ENCODE assay signal across 1 cellular context in the genomic region with DNA sequence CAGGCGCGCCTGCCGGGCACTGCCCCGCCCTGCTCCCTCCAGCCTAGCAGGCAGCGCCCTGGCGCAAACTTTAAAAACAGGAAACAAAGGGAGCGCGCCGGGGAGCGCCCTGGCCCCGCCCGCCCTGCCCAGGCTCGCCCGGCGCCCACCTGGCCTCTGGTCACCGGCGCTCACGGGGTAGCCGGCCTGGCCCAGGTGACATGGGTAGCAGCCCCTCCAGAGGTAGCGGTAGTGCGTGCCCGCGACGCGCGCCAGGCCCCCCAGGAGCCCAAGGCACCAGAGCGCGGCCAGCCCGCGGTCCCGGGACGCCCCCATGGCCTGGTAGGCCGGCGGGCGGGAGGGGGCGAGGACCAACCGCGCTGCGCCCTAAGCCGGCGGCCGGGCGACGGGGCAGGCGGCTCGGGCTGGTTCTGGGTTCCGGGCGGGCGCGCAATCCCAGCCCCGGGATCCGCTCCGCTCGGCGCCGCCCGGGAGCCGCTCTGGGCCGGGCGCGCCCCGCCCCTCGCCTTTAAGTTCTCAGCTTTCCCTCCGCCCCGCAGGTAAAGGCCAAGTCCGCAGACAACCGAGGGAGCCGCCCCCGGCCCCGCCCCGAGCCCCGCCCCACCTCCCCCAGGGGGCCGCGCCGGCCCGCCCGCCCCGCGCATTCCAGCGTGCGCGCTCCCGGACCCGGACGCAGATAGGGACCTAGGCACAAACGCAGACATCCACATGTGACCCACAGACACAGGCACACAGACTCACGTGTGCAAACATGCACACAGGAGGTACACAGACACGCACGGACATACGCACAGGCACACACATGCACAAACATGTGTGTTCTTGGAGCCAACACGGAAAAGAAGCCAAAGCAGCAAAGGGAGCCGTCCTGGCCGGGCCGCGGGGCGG.
TF ChIP-seq lines count a peak whose summit lies in the region.

No MANE protein-coding gene starts in this region.

TF ChIP-seq in HEK293, 187 proteins besides CTCF, POLR2A, EP300 and RAD21 (continued from another document):
- TF ChIP-seq PATZ1 (tag by site-specific recombination; IDR thresholded peaks at IDR 0.05) = peak; percentile 35; the same call in 1 of the 2 replicates
- TF ChIP-seq ZBTB7A (tag by site-specific recombination; IDR thresholded peaks at IDR 0.05; ENCODE audit: low read depth) = no peak
- no peak for TF ChIP-seq ZNF302 (tag by site-specific recombination; IDR thresholded peaks at IDR 0.05; ENCODE audit: low read depth)
- no peak for TF ChIP-seq ZNF221 (tag by site-specific recombination; IDR thresholded peaks at IDR 0.05; ENCODE audit: borderline replicate concordance)
- no peak for TF ChIP-seq ZNF398 (tag by site-specific recombination; IDR thresholded peaks at IDR 0.05)
- peak; percentile 48 for TF ChIP-seq IKZF3 (tag by site-specific recombination; IDR thresholded peaks at IDR 0.05)
- TF ChIP-seq ZNF223 (tag by site-specific recombination; IDR thresholded peaks at IDR 0.05) = no peak
- TF ChIP-seq, protein P1, sequence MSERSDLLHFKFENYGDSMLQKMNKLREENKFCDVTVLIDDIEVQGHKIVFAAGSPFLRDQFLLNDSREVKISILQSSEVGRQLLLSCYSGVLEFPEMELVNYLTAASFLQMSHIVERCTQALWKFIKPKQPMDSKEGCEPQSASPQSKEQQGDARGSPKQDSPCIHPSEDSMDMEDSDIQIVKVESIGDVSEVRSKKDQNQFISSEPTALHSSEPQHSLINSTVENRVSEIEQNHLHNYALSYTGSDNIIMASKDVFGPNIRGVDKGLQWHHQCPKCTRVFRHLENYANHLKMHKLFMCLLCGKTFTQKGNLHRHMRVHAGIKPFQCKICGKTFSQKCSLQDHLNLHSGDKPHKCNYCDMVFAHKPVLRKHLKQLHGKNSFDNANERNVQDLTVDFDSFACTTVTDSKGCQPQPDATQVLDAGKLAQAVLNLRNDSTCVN (tag by site-specific recombination; optimal IDR thresholded peaks at IDR 0.05) = peak; percentile 71
- no peak for TF ChIP-seq ZNF184 (tag by site-specific recombination; IDR thresholded peaks at IDR 0.05)
- TF ChIP-seq ZNF677 (tag by site-specific recombination; IDR thresholded peaks at IDR 0.05) = peak; percentile 53
- peak; percentile 42 for TF ChIP-seq SP2 (tag by site-specific recombination; IDR thresholded peaks at IDR 0.05)
